26 cellular contexts compared by ENCODE assay signal in genomic region chrX:13797512-13797911, GRCh38. TPM values are rescaled to one million over a fixed set of nuclear protein-coding genes. Genes with fewer than 3 reads are reported as not detected.
"Had no signal": no experiment of that assay in that cellular context is flagged by ENCODE, and none has a peak within 500 bp of the region (broad histone marks: within the 10 kb centered on the region; RNA-seq: fewer than 3 reads in every experiment).

No MANE protein-coding gene starts in this region.

- H3K4me1 Mint-ChIP-seq: activated CD4-positive, alpha-beta memory T cell treated with anti-CD3 and anti-CD28 coated beads, Interleukin-2, amount 10 ng/mL, durations not matched to agents 7 days and 5 days; activated CD4-positive, alpha-beta T cell treated with anti-CD3 and anti-CD28 coated beads for 36 hours; activated naive CD8-positive, alpha-beta T cell treated with anti-CD3 and anti-CD28 coated beads, Interleukin-2, amount 10 ng/mL, durations not matched to agents 7 days and 5 days; T-cell had no signal

- H3K4me2 ChIP-seq: KMS-11 had no signal

- H3K9me3 ChIP-seq: adrenal gland had no signal

- H3K9ac ChIP-seq: KMS-11 had no signal

- H3K27ac Mint-ChIP-seq: activated CD4-positive, alpha-beta memory T cell treated with anti-CD3 and anti-CD28 coated beads, Interleukin-2, amount 10 ng/mL, durations not matched to agents 7 days and 5 days; activated CD4-positive, alpha-beta T cell treated with anti-CD3 and anti-CD28 coated beads for 36 hours; activated naive CD8-positive, alpha-beta T cell treated with anti-CD3 and anti-CD28 coated beads, Interleukin-2, amount 10 ng/mL, durations not matched to agents 7 days and 5 days; activated T-cell treated with anti-CD3 and anti-CD28 coated beads, Interleukin-2, amount 50 U/mL, for 72 hours; activated T-helper 2 cell treated with anti-CD3 and anti-CD28 coated beads, Interferon-gamma antibody, Interleukin-2, Interleukin-4, amounts not matched to agents 10 μg/mL and 5 μg/mL and 100 μg/mL, durations not matched to agents 14 hours and 24 hours and 36 hours; T-cell had no signal

- H3K36me3 Mint-ChIP-seq: activated naive CD8-positive, alpha-beta T cell treated with anti-CD3 and anti-CD28 coated beads, Interleukin-2, amount 10 ng/mL, durations not matched to agents 7 days and 5 days; T-cell had no signal

- DNase-seq: activated CD4-positive, alpha-beta memory T cell treated with anti-CD3 and anti-CD28 coated beads, Interleukin-2, amount 10 ng/mL, durations not matched to agents 7 days and 5 days; activated CD4-positive, alpha-beta T cell treated with anti-CD3 and anti-CD28 coated beads for 36 hours; activated CD4-positive, alpha-beta T cell treated with anti-CD3 and anti-CD28 coated beads, Interleukin-2, amount 50 U/mL, for 1 hour; activated naive CD4-positive, alpha-beta T cell treated with anti-CD3 and anti-CD28 coated beads, Interleukin-2, amount 50 U/mL, for 16 hours; activated naive CD8-positive, alpha-beta T cell treated with anti-CD3 and anti-CD28 coated beads, Interleukin-2, amount 10 ng/mL, durations not matched to agents 7 days and 5 days; activated T-cell treated with anti-CD3 and anti-CD28 coated beads, Interleukin-2, amount 50 U/mL, for 72 hours; adrenal gland; aorta; NCI-H1092; NCI-H1417; NCI-H2029; NCI-H2107; NCI-H2171 treated with DMSO at 0.1 percent for 48 hours; NCI-H226; NCI-H526; NCI-H774; SIG-M5; T-cell; T-helper 2 cell; T1000; WERI-Rb-1 had no signal

- H3K27ac ChIP-seq: adrenal gland, KMS-11, SK-N-MC, WERI-Rb-1 had no signal

- ATAC-seq: activated CD4-positive, alpha-beta T cell treated with anti-CD3 and anti-CD28 coated beads for 36 hours; activated T-cell treated with anti-CD3 and anti-CD28 coated beads, Interleukin-2, amount 50 U/mL, for 72 hours; T-cell had no signal

- H3K27me3 ChIP-seq: adrenal gland had no signal

- H3K36me3 ChIP-seq: adrenal gland, WERI-Rb-1 had no signal

- H3K9me3 Mint-ChIP-seq: activated CD4-positive, alpha-beta memory T cell treated with anti-CD3 and anti-CD28 coated beads, Interleukin-2, amount 10 ng/mL, durations not matched to agents 7 days and 5 days; activated naive CD8-positive, alpha-beta T cell treated with anti-CD3 and anti-CD28 coated beads, Interleukin-2, amount 10 ng/mL, durations not matched to agents 7 days and 5 days; activated T-cell treated with anti-CD3 and anti-CD28 coated beads, Interleukin-2, amount 50 U/mL, for 72 hours; activated T-helper 2 cell treated with anti-CD3 and anti-CD28 coated beads, Interferon-gamma antibody, Interleukin-2, Interleukin-4, amounts not matched to agents 10 μg/mL and 5 μg/mL and 100 μg/mL, durations not matched to agents 14 hours and 24 hours and 36 hours had no signal

- H3K4me1 ChIP-seq: adrenal gland had no signal

- H3K4me3 ChIP-seq: adrenal gland, SK-N-MC had no signal

- H3K4me3 Mint-ChIP-seq: activated CD4-positive, alpha-beta memory T cell treated with anti-CD3 and anti-CD28 coated beads, Interleukin-2, amount 10 ng/mL, durations not matched to agents 7 days and 5 days; activated CD4-positive, alpha-beta T cell treated with anti-CD3 and anti-CD28 coated beads for 36 hours; activated naive CD8-positive, alpha-beta T cell treated with anti-CD3 and anti-CD28 coated beads, Interleukin-2, amount 10 ng/mL, durations not matched to agents 7 days and 5 days; activated T-cell treated with anti-CD3 and anti-CD28 coated beads, Interleukin-2, amount 50 U/mL, for 72 hours; T-cell had no signal

- H3K27me3 Mint-ChIP-seq: activated CD4-positive, alpha-beta memory T cell treated with anti-CD3 and anti-CD28 coated beads, Interleukin-2, amount 10 ng/mL, durations not matched to agents 7 days and 5 days had no signal

RNA-seq across cellular contexts. Expression of gene GPM6B, which starts 19.4 kb away (rescaled TPM):
- total RNA-seq: activated CD4-positive, alpha-beta memory T cell treated with anti-CD3 and anti-CD28 coated beads, Interleukin-2, amount 10 ng/mL, durations not matched to agents 7 days and 5 days; activated CD8-positive, alpha-beta memory T cell treated with anti-CD3 and anti-CD28 coated beads for 36 hours; activated naive CD8-positive, alpha-beta T cell treated with anti-CD3 and anti-CD28 coated beads, Interleukin-2, amount 10 ng/mL, durations not matched to agents 7 days and 5 days; activated T-cell treated with anti-CD3 and anti-CD28 coated beads, Interleukin-2, amount 50 U/mL, for 72 hours; activated T-helper 2 cell treated with anti-CD3 and anti-CD28 coated beads, Interferon-gamma antibody, Interleukin-2, Interleukin-4, amounts not matched to agents 10 μg/mL and 5 μg/mL and 100 μg/mL, durations not matched to agents 14 hours and 24 hours and 36 hours; OCI-LY7 had no signal
